ENCODE assay signal across 15 cellular contexts in the genomic region with DNA sequence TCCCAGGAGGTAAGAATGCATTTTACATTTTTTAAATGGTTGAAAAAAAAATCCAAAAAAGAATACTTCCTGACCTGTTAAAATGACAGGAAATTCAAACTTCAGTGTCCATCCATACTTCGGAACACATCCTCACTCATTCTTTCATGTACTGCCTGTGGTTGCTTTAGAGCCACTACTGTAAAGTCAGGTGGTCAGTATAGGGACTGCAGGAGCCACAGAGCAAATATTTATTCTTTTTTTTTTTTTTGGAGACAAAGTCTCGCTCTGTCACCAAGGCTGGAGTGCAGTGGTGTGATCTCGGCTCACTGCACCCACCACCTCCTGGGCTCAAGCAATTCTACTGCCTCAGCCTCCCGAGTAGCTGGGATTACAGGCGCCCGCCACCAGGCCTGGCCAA.
DNase-seq lines count a peak whose midpoint lies in the region; ATAC-seq, FAIRE-seq and TF ChIP-seq lines count a peak whose summit lies in the region.
"Had no signal": no experiment of that assay in that cellular context is flagged by ENCODE, and none has a peak within 500 bp of the region (broad histone marks: within the 10 kb centered on the region; RNA-seq: fewer than 3 reads in every experiment).

No MANE protein-coding gene starts in this region.

- ATAC-seq in K562 (peak; percentile 15; the same call in 1 of the 3 replicates), HepG2 (peak; percentile 86)
- ATAC-seq: A549, HCT116 had no signal

- CTCF ChIA-PET in K562 (lab: Yijun Ruan, JAX; ENCODE audit: low intra/inter-chr PET ratio), result no interaction called here
- CTCF ChIA-PET in HepG2 (lab: Yijun Ruan, JAX; ENCODE audit: low intra/inter-chr PET ratio, low total read pairs), result interaction anchor here (0.9 kb wide), 1 partner anchor 48 kb away, joined by 4 read pairs; no protein-coding TSS in a partner anchor

- H3K4me1 ChIP-seq in GM23248 (ENCODE audit: insufficient read depth), result peaks cover 39% of the 10 kb centered on the region
- no peaks in the 10 kb centered on the region for H3K4me1 ChIP-seq in K562 (replicated peaks in 1 of 2; ENCODE audit: control insufficient read depth in 2 of 2, insufficient read depth in 2 of 2, low read length in 2 of 2)
- peaks cover 82% of the 10 kb centered on the region for H3K4me1 ChIP-seq in HepG2 (ENCODE audit: insufficient read depth, low read length)
- H3K4me1 ChIP-seq: BE2C had no signal

- BruUV-seq in K562 (replicated peaks; lab: Mats Ljungman, UMichigan) (no TSS peak), HepG2 (replicated peaks; lab: Mats Ljungman, UMichigan) (no TSS peak)

- TF ChIP-seq RAD21 in K562 (CRISPR knock-in tag; conservative IDR thresholded peaks at IDR 0.05 in 1 of 2, IDR thresholded peaks at IDR 0.05 in 1 of 2), result no peak
- no peak for TF ChIP-seq RAD21 in HepG2 (CRISPR knock-in tag; IDR thresholded peaks at IDR 0.05)

- H3K27ac ChIP-seq in GM23248, result peak overlapping the region; percentile 3; the same call in 1 of the 2 replicates
- no peak overlapping the region for H3K27ac ChIP-seq in K562 (ENCODE audit: extremely low read depth, low read depth, low read length)
- peak overlapping the region; percentile 55 for H3K27ac ChIP-seq in HepG2 (ENCODE audit: extremely low read length, insufficient read depth, low read length)
- H3K27ac ChIP-seq: C4-2B, HL-60 had no signal

- H3K9me3 ChIP-seq in GM23248 (ENCODE audit: low read depth) (no peaks in the 10 kb centered on the region), K562 (replicated peaks; ENCODE audit: control insufficient read depth, insufficient read depth, low read depth, low read length) (no peaks in the 10 kb centered on the region), HepG2 (ENCODE audit: low read length) (no peaks in the 10 kb centered on the region)
- H3K9me3 ChIP-seq: A549, BE2C had no signal

- 98 to 99% methylated on average over 6 of the region's 6 CpGs for WGBS in GM23248 (ENCODE audit: low coverage in 1 of 2, low lambda C conversion rate in 2 of 2, missing lambda C conversion rate in 2 of 2), 2 experiments
- WGBS in K562 (ENCODE audit: insufficient coverage, low coverage, missing lambda C conversion rate), result 100% methylated on average over 5 of the region's 6 CpGs
- WGBS in HepG2 (ENCODE audit: low lambda C conversion rate), result 25% methylated on average over 6 of the region's 6 CpGs

- H4K20me1 ChIP-seq in GM23248 (ENCODE audit: insufficient read depth) (no peaks in the 10 kb centered on the region), K562 (replicated peaks; ENCODE audit: control insufficient read depth, insufficient read depth, low read length) (no peaks in the 10 kb centered on the region), HepG2 (ENCODE audit: insufficient read depth, low read length) (no peaks in the 10 kb centered on the region)

- POLR2A ChIA-PET in K562 (lab: Yijun Ruan, JAX) (no interaction called here), HepG2 (lab: Yijun Ruan, JAX) (interaction anchor here (1.0 kb wide), 1 partner anchor 95 kb away, joined by 4 read pairs; no protein-coding TSS in a partner anchor)

- TF ChIP-seq EP300 in K562 (IDR thresholded peaks at IDR 0.05; ENCODE audit: low read length), result no peak
- TF ChIP-seq EP300 in HepG2 (IDR thresholded peaks at IDR 0.05; ENCODE audit: low read depth in 2 of 2, low read length in 2 of 2), result peak in 1 of 2 experiments; percentile 52; a peak in 2 of 4 replicates
- no peak for TF ChIP-seq EP300 in HepG2 (CRISPR knock-in tag; IDR thresholded peaks at IDR 0.05; ENCODE audit: borderline replicate concordance)

- H3K27me3 ChIP-seq in GM23248 (replicated peaks; ENCODE audit: insufficient read depth) (no peaks in the 10 kb centered on the region), K562 (ENCODE audit: control insufficient read depth in 2 of 2, insufficient read depth in 2 of 2, low read length in 2 of 2) (no peaks in the 10 kb centered on the region), HepG2 (ENCODE audit: control insufficient read depth in 1 of 2, insufficient read depth in 2 of 2, low read length in 2 of 2) (no peaks in the 10 kb centered on the region)
- H3K27me3 ChIP-seq: BE2C had no signal

- H3K79me2 ChIP-seq in GM23248 (ENCODE audit: insufficient read depth), result peaks cover 31% of the 10 kb centered on the region
- no peaks in the 10 kb centered on the region for H3K79me2 ChIP-seq in K562 (ENCODE audit: control insufficient read depth, insufficient read depth, low read length)
- no peaks in the 10 kb centered on the region for H3K79me2 ChIP-seq in HepG2 (ENCODE audit: insufficient read depth, low read length)

- H3K27ac Mint-ChIP-seq in type B pancreatic cell, result no peak overlapping the region

- DNase-seq in GM23248, result no peak
- no peak for DNase-seq in K562 (ENCODE audit: extremely low read depth in 1 of 4, low spot score in 3 of 4)
- DNase-seq in HepG2 (ENCODE audit: low spot score), result peak; percentile 83
- DNase-seq in type B pancreatic cell (ENCODE audit: extremely low spot score, unreplicated experiment), result no peak
- no peak for DNase-seq in DMS153 treated with DMSO at 0.1 percent for 48 hours (lab: John Stamatoyannopoulos, UW; ENCODE audit: unreplicated experiment)
- DNase-seq in DMS 273 treated with DMSO at 0.1 percent for 48 hours (lab: John Stamatoyannopoulos, UW), result no peak
- DNase-seq in activated naive CD4-positive, alpha-beta T cell treated with anti-CD3 and anti-CD28 coated beads, Interleukin-2, amount 50 U/mL, for 16 hours, result no peak
- DNase-seq: BE2C; CD4-positive, alpha-beta memory T cell; DMS153 had no signal

- peaks cover 60% of the 10 kb centered on the region for H3K36me3 ChIP-seq in GM23248 (ENCODE audit: low read depth)
- peaks cover 68% of the 10 kb centered on the region for H3K36me3 ChIP-seq in K562 (ENCODE audit: control insufficient read depth, insufficient read depth, low read length)
- H3K36me3 ChIP-seq in HepG2 (replicated peaks in 1 of 2; ENCODE audit: control insufficient read depth in 1 of 2, insufficient read depth in 2 of 2, low read length in 2 of 2), result peaks cover 5 to 14% of the 10 kb centered on the region in 2 experiments; a peak in 3 of 5 replicates
- H3K36me3 ChIP-seq: BE2C had no signal

- H3K36me3 Mint-ChIP-seq in type B pancreatic cell, result no peaks in the 10 kb centered on the region

- H3F3A ChIP-seq in GM23248 (ENCODE audit: insufficient read depth), result peaks cover 70% of the 10 kb centered on the region

- intact Hi-C loops in K562 (cut with micrococcal nuclease), result no loop called here
- intact Hi-C loops in HepG2 (cut with micrococcal nuclease; ENCODE audit: unreplicated experiment), result no loop called here

- in situ Hi-C loops in GM23248 (cut with MboI), result no loop called here
- in situ Hi-C loops in K562 (cut with MboI), result no loop called here
- in situ Hi-C loops in HepG2 (cut with HindIII; ENCODE audit: extremely low pct_ligation_motif_present, low pct_unique_long_range_greater_than_20kb), result no loop called here

- no peak for TF ChIP-seq CTCF in K562 (IDR thresholded peaks at IDR 0.05 in 2 of 3, conservative IDR thresholded peaks at IDR 0.05 in 1 of 3; ENCODE audit: insufficient read depth in 2 of 3, low read depth in 1 of 3, low read length in 3 of 3)
- no peak for TF ChIP-seq CTCF in HepG2 (CRISPR knock-in tag; IDR thresholded peaks at IDR 0.05)
- TF ChIP-seq CTCF in type B pancreatic cell (conservative IDR thresholded peaks at IDR 0.05), result peak; percentile 25

- H3K4me1 Mint-ChIP-seq in type B pancreatic cell (ENCODE audit: unreplicated experiment), result peaks cover 43% of the 10 kb centered on the region
- H3K4me1 Mint-ChIP-seq: CD4-positive, alpha-beta memory T cell had no signal

- no peaks in the 10 kb centered on the region for H3K9me2 ChIP-seq in GM23248 (ENCODE audit: insufficient read depth)

- no peak overlapping the region for H3K4me3 ChIP-seq in GM23248
- no peak overlapping the region for H3K4me3 ChIP-seq in K562
- no peak overlapping the region for H3K4me3 ChIP-seq in HepG2 (replicated peaks in 1 of 3; ENCODE audit: insufficient read depth in 1 of 3, low read depth in 2 of 3, low read length in 3 of 3)
- H3K4me3 ChIP-seq: A549 had no signal

- H3K9me3 Mint-ChIP-seq in type B pancreatic cell, result no peaks in the 10 kb centered on the region
- H3K9me3 Mint-ChIP-seq: CD4-positive, alpha-beta memory T cell had no signal

- no peak for TF ChIP-seq POLR2A in K562 (conservative IDR thresholded peaks at IDR 0.05)
- no peak for TF ChIP-seq POLR2A in HepG2 (IDR thresholded peaks at IDR 0.05; ENCODE audit: insufficient read depth in 1 of 2, low read depth in 2 of 2, low read length in 2 of 2)

- H3K27me3 Mint-ChIP-seq in type B pancreatic cell, result peaks cover 5% of the 10 kb centered on the region
- H3K27me3 Mint-ChIP-seq: CD4-positive, alpha-beta memory T cell had no signal

- no peak overlapping the region for H3K4me3 Mint-ChIP-seq in type B pancreatic cell
- H3K4me3 Mint-ChIP-seq: CD4-positive, alpha-beta memory T cell had no signal

- H3K4me2 ChIP-seq in GM23248 (ENCODE audit: unreplicated experiment) (no peak overlapping the region), K562 (ENCODE audit: insufficient read depth, low read length) (no peak overlapping the region), HepG2 (ENCODE audit: low read depth, low read length) (no peak overlapping the region)
- H3K4me2 ChIP-seq: A549 had no signal

- H2AFZ ChIP-seq in GM23248 (no peak overlapping the region), K562 (ENCODE audit: low read depth, low read length) (no peak overlapping the region), HepG2 (ENCODE audit: low read length) (no peak overlapping the region)

- no peak for FAIRE-seq in K562 (lab: Jason Lieb, UNC)
- FAIRE-seq in HepG2 (lab: Jason Lieb, UNC), result peak; percentile 51
- FAIRE-seq: A549, H54 had no signal

- H3K9me1 ChIP-seq in K562 (ENCODE audit: control insufficient read depth, insufficient read depth, low read length), result no peaks in the 10 kb centered on the region

- no peak overlapping the region for H3K9ac ChIP-seq in GM23248
- H3K9ac ChIP-seq in K562 (ENCODE audit: insufficient read depth in 1 of 2, low read depth in 2 of 2, low read length in 2 of 2), result no peak overlapping the region
- H3K9ac ChIP-seq in HepG2 (ENCODE audit: insufficient read depth, low read depth, low read length), result no peak overlapping the region

TF ChIP-seq in K562, 482 proteins besides CTCF, POLR2A, EP300 and RAD21 (continues in another document):
- TF ChIP-seq HMG20B (CRISPR knock-in tag; IDR thresholded peaks at IDR 0.05), result no peak

TF ChIP-seq in HepG2, 621 proteins besides CTCF, POLR2A, EP300 and RAD21 (continues in another document):
- no peak for TF ChIP-seq PRMT3 (CRISPR knock-in tag; IDR thresholded peaks at IDR 0.05; ENCODE audit: borderline replicate concordance, low read depth)
- 0 out of 2 replicates have a peak, but pooled peaks have one; percentile 24 for TF ChIP-seq RARA (CRISPR knock-in tag; IDR thresholded peaks at IDR 0.05)
- TF ChIP-seq SIN3B (IDR thresholded peaks at IDR 0.05; ENCODE audit: low read length), result no peak
